In genomic region chr16:84081446-84081989, GRCh38 we compare ENCODE assay signal across 1 cellular context.
TF ChIP-seq lines count a peak whose summit lies in the region.

No MANE protein-coding gene starts in this region.

TF ChIP-seq in K562, 482 proteins besides CTCF, POLR2A, EP300 and RAD21:
- TF ChIP-seq MAFG (tag; conservative IDR thresholded peaks at IDR 0.05): peak; percentile 63
- TF ChIP-seq ZNF384 (IDR thresholded peaks at IDR 0.05; ENCODE audit: low read depth, low read length): no peak
- TF ChIP-seq C11orf30 (IDR thresholded peaks at IDR 0.05; ENCODE audit: low read depth): peak; percentile 73; the same call in 1 of the 2 replicates
- no peak for TF ChIP-seq WHSC1 (IDR thresholded peaks at IDR 0.05; ENCODE audit: low read length)
- 0 out of 2 replicates have a peak, but pooled peaks have one; percentile 60 for TF ChIP-seq MAFK (IDR thresholded peaks at IDR 0.05; ENCODE audit: low read length)
- no peak for TF ChIP-seq NCOA1 (IDR thresholded peaks at IDR 0.05; ENCODE audit: low read depth)
- peak; percentile 83 for TF ChIP-seq ZNF316 (IDR thresholded peaks at IDR 0.05)
- peak; percentile 71 for TF ChIP-seq MAFF (IDR thresholded peaks at IDR 0.05; ENCODE audit: low read length)
- no peak for TF ChIP-seq ZNF124 (CRISPR knock-in tag; IDR thresholded peaks at IDR 0.05)
- TF ChIP-seq NFXL1 (CRISPR knock-in tag; IDR thresholded peaks at IDR 0.05): no peak
- no peak for TF ChIP-seq THRAP3 (IDR thresholded peaks at IDR 0.05; ENCODE audit: borderline replicate concordance)
- no peak for TF ChIP-seq NR2C2 (CRISPR knock-in tag; IDR thresholded peaks at IDR 0.05)
- TF ChIP-seq NR2C2 (tag; IDR thresholded peaks at IDR 0.05): no peak
